In the genomic region with DNA sequence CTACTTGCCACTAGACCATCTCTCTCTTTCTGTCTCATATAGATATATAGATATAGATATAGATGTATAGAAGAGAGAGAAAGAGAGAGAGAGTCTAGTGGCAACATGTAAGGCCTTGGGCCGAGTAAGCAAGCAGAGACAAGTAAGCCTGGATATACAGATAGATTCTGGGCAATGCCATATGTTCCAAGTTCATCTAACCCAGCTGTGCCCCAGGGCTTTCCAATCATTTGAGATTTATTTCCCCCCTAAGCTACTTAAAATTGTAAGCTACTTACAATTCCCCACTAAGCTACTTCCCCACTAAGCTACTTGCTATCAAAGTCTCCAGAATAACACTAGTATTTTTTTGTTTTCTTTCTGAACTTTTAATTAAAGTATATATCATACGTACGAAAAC, we compare ENCODE assay signal across 19 cellular contexts.
"Had no signal": no experiment of that assay in that cellular context is flagged by ENCODE, and none has a peak within 500 bp of the region (broad histone marks: within the 10 kb centered on the region; RNA-seq: fewer than 3 reads in every experiment).

No MANE protein-coding gene starts in this region.

- H3K27me3 Mint-ChIP-seq: effector memory CD8-positive, alpha-beta T cell; memory B cell; progenitor cell of endocrine pancreas had no signal

- H2AFZ ChIP-seq: parathyroid adenoma had no signal

- H3K27me3 ChIP-seq: sigmoid colon, stomach, thyroid gland, vagina had no signal

- H3K27ac ChIP-seq: parathyroid adenoma, sigmoid colon, stomach, thyroid gland, vagina had no signal

- H3K4me3 ChIP-seq: lung, sigmoid colon, stomach, thyroid gland, vagina had no signal

- H3K36me3 ChIP-seq: sigmoid colon, stomach, thyroid gland, vagina had no signal

- H3K4me3 Mint-ChIP-seq: effector memory CD8-positive, alpha-beta T cell; memory B cell; natural killer cell; stimulated activated effector memory CD8-positive, alpha-beta T cell treated with anti-CD3 and anti-CD28 coated beads, Interleukin-12 subunit alpha, Interleukin-12 subunit beta, amount 100 ng/mL, for 72 hours had no signal

- FAIRE-seq: frontal cortex, keratinocyte had no signal

- H3K4me1 ChIP-seq: parathyroid adenoma, sigmoid colon, stomach, thyroid gland, vagina had no signal

- H3K36me3 Mint-ChIP-seq: memory B cell; stimulated activated effector memory CD8-positive, alpha-beta T cell treated with anti-CD3 and anti-CD28 coated beads, Interleukin-12 subunit alpha, Interleukin-12 subunit beta, amount 100 ng/mL, for 72 hours had no signal

- DNase-seq: cortex of kidney; effector memory CD8-positive, alpha-beta T cell; natural killer cell; right cardiac atrium; sigmoid colon; stimulated activated CD4-positive, alpha-beta T cell treated with anti-CD3 and anti-CD28 coated beads, Interleukin-2, amount 100 ng/mL, for 24 hours; stimulated activated CD4-positive, alpha-beta T cell treated with anti-CD3 and anti-CD28 coated beads, Interleukin-4, amount 100 ng/mL, for 24 hours; stimulated activated naive CD4-positive, alpha-beta T cell treated with Interleukin-2 at 50 U/mL for 16 hours; stomach; thyroid gland; trophoblast cell had no signal

- H3K4me1 Mint-ChIP-seq: memory B cell; natural killer cell; stimulated activated effector memory CD8-positive, alpha-beta T cell treated with anti-CD3 and anti-CD28 coated beads, Interleukin-12 subunit alpha, Interleukin-12 subunit beta, amount 100 ng/mL, for 72 hours had no signal

- H3K27ac Mint-ChIP-seq: effector memory CD8-positive, alpha-beta T cell; memory B cell; natural killer cell; progenitor cell of endocrine pancreas; stimulated activated effector memory CD8-positive, alpha-beta T cell treated with anti-CD3 and anti-CD28 coated beads, Interleukin-12 subunit alpha, Interleukin-12 subunit beta, amount 100 ng/mL, for 72 hours had no signal

- ATAC-seq: effector memory CD8-positive, alpha-beta T cell; natural killer cell; right cardiac atrium; stimulated activated effector memory CD8-positive, alpha-beta T cell treated with anti-CD3 and anti-CD28 coated beads, Interleukin-12 subunit alpha, Interleukin-12 subunit beta, amount 100 ng/mL, for 72 hours had no signal

- H3K9ac ChIP-seq: parathyroid adenoma had no signal

- H3K9me3 ChIP-seq: sigmoid colon, stomach, thyroid gland, vagina had no signal
